Comparison of ENCODE assay signal across 29 cellular contexts in the genomic region with DNA sequence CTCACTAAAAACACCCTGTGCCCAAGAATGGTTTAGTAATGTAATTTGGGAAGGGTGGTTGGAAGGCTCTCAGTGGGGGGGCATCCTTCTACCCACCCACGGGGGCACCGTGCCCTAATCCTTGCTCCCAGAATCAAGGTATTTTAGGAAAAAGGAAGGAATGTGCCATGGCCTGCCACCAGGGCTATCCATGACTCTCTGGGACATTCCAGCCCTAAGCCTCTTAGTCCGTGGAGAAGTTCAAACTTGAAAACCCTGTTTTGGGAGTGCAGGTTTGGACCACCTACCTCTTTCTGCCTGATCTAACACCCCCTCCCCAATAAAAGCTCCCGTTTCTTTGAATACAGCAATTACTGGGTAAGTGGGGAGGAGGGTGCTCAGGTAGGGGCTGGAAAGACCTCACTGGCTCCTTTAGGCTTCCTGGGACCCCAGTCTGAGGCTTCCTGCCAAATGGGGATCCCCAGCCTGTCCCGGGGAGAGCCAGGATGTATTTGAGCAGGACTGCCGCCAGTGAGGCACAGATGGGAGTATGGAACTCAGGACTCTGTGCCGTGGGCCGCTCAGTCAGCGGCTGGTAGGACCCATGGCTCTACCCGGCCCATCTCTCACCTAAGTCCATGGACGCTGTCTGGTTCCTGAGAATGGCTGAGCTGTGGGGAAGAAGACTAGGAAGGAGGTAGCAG. TPM values are rescaled to one million over a fixed set of nuclear protein-coding genes. Genes with fewer than 3 reads are reported as not detected.
A peak's percentile ranks its signal among the peaks of the same experiment; 100 is the strongest.
DNase-seq lines count a peak whose midpoint lies in the region; ATAC-seq and TF ChIP-seq lines count a peak whose summit lies in the region.
"Had no signal": no experiment of that assay in that cellular context is flagged by ENCODE, and none has a peak within 500 bp of the region (broad histone marks: within the 10 kb centered on the region; RNA-seq: fewer than 3 reads in every experiment).

No MANE protein-coding gene starts in this region.

- H3K4me2 ChIP-seq in smooth muscle cell = peak overlapping the region; percentile 93

- DNase-seq in ELF-1 (ENCODE audit: low read depth, low spot score) (peak; percentile 30), colonic mucosa (no peak), memory B cell (ENCODE audit: low spot score in 2 of 2) (no peak), smooth muscle cell (lab: John Stamatoyannopoulos, UW; ENCODE audit: unreplicated experiment) (no peak), NCI-H2107 (lab: John Stamatoyannopoulos, UW) (no peak), T-helper 1 cell (no peak), DMS153 treated with DMSO at 0.1 percent for 48 hours (lab: John Stamatoyannopoulos, UW; ENCODE audit: unreplicated experiment) (no peak)
- DNase-seq: activated CD4-positive, alpha-beta T cell treated with anti-CD3 and anti-CD28 coated beads for 48 hours; activated naive CD4-positive, alpha-beta T cell treated with anti-CD3 and anti-CD28 coated beads, Interleukin-2, amount 50 U/mL, for 16 hours; amniotic stem cell; brain microvascular endothelial cell; CD4-positive, CD25-positive, alpha-beta regulatory T cell; cerebellar nuclear complex; KG1; MG63; NCI-H2081 treated with DMSO at 0.1 percent for 48 hours; NCI-H446; NCI-H82; RPMI8226; sigmoid colon; SJCRH30; stimulated activated CD4-positive, alpha-beta T cell treated with anti-CD3 and anti-CD28 coated beads, Interleukin-4, amount 100 ng/mL, for 1 hour; WERI-Rb-1 had no signal

- peaks cover 38% of the 10 kb centered on the region for H3K27me3 Mint-ChIP-seq in memory B cell

- peaks cover 67% of the 10 kb centered on the region for H3K79me2 ChIP-seq in smooth muscle cell (ENCODE audit: low read depth)

- peaks cover 15% of the 10 kb centered on the region for H3K4me1 ChIP-seq in colonic mucosa
- peaks cover 17% of the 10 kb centered on the region for H3K4me1 ChIP-seq in smooth muscle cell (ENCODE audit: low read depth)
- H3K4me1 ChIP-seq: prostate gland, SJCRH30 had no signal

- H3K4me1 Mint-ChIP-seq in memory B cell = peaks cover 10% of the 10 kb centered on the region

- H3K4me3 ChIP-seq in colonic mucosa (peak overlapping the region; percentile 30), smooth muscle cell (peak overlapping the region; percentile 61)
- H3K4me3 ChIP-seq: MG63, prostate gland, sigmoid colon, SJCRH30, tibial nerve had no signal

- peaks cover 6% of the 10 kb centered on the region for H3F3A ChIP-seq in smooth muscle cell (ENCODE audit: low read depth)

- ATAC-seq in memory B cell (ENCODE audit: low read depth) = no peak
- no peak for ATAC-seq in GM19452 (IDR thresholded peaks at IDR 0.05; ENCODE audit: unreplicated experiment)

- H4K20me1 ChIP-seq in smooth muscle cell (ENCODE audit: low read depth) = peaks cover 11% of the 10 kb centered on the region

- H3K27me3 ChIP-seq in colonic mucosa (peaks cover 84% of the 10 kb centered on the region), smooth muscle cell (ENCODE audit: low read depth) (peaks cover 58% of the 10 kb centered on the region)
- H3K27me3 ChIP-seq: MG63, SJCRH30 had no signal

- H3K9me3 ChIP-seq in colonic mucosa = no peaks in the 10 kb centered on the region
- H3K9me3 ChIP-seq in smooth muscle cell (replicated peaks; ENCODE audit: low read depth) = no peaks in the 10 kb centered on the region
- H3K9me3 ChIP-seq: MG63, prostate gland, sigmoid colon, SJCRH30, tibial nerve had no signal

- no peak overlapping the region for H2AFZ ChIP-seq in smooth muscle cell (ENCODE audit: low read depth)

- no peaks in the 10 kb centered on the region for H3K9me3 Mint-ChIP-seq in memory B cell
- H3K9me3 Mint-ChIP-seq: activated T-helper 2 cell treated with anti-CD3 and anti-CD28 coated beads, Interferon-gamma antibody, Interleukin-2, Interleukin-4, amounts not matched to agents 10 μg/mL and 5 μg/mL and 100 μg/mL, durations not matched to agents 14 hours and 24 hours and 36 hours had no signal

- H3K9ac ChIP-seq in colonic mucosa (ENCODE audit: low read depth in 2 of 2, low read length in 2 of 2) = peak overlapping the region; percentile 52 to 59
- H3K9ac ChIP-seq in smooth muscle cell (ENCODE audit: low read depth) = no peak overlapping the region

- H3K36me3 Mint-ChIP-seq in memory B cell = no peaks in the 10 kb centered on the region
- H3K36me3 Mint-ChIP-seq: CD4-positive, CD25-positive, alpha-beta regulatory T cell had no signal

- H3K27ac ChIP-seq in colonic mucosa (peak overlapping the region; percentile 15), smooth muscle cell (ENCODE audit: low read depth) (peak overlapping the region; percentile 0)
- H3K27ac ChIP-seq: brain microvascular endothelial cell, HL-60, sigmoid colon, SJCRH30, tibial nerve, WERI-Rb-1 had no signal

- intact Hi-C loops in colonic mucosa (cut with DNase I) = no loop called here

- peak overlapping the region; percentile 14 for H3K4me3 Mint-ChIP-seq in memory B cell

- TF ChIP-seq CTCF in colonic mucosa (IDR thresholded peaks at IDR 0.05) (no peak), smooth muscle cell (IDR thresholded peaks at IDR 0.05; ENCODE audit: borderline replicate concordance, insufficient read depth, poor library complexity, severe bottlenecking) (no peak)

- H3K36me3 ChIP-seq in colonic mucosa (no peaks in the 10 kb centered on the region), smooth muscle cell (ENCODE audit: low read depth) (no peaks in the 10 kb centered on the region)
- H3K36me3 ChIP-seq: brain microvascular endothelial cell, prostate gland, sigmoid colon, SJCRH30, tibial nerve, WERI-Rb-1 had no signal

- 50% methylated on average over 11 of the region's 11 CpGs for WGBS in smooth muscle cell (ENCODE audit: low lambda C conversion rate)

- peak overlapping the region; percentile 17 for H3K27ac Mint-ChIP-seq in memory B cell
- H3K27ac Mint-ChIP-seq: activated T-helper 2 cell treated with anti-CD3 and anti-CD28 coated beads, Interferon-gamma antibody, Interleukin-2, Interleukin-4, amounts not matched to agents 10 μg/mL and 5 μg/mL and 100 μg/mL, durations not matched to agents 14 hours and 24 hours and 36 hours; CD4-positive, CD25-positive, alpha-beta regulatory T cell had no signal

RNA-seq across cellular contexts. Expression of a gene that starts 3.6 kb away (rescaled TPM):
- total RNA-seq in colonic mucosa = 1 to 10 TPM; 7.8 to 9.9 TPM
- 122 and 161 TPM in 2 replicates for total RNA-seq in smooth muscle cell
- 418 and 473 TPM in 2 replicates for polyA plus RNA-seq in smooth muscle cell
- total RNA-seq: CD4-positive, CD25-positive, alpha-beta regulatory T cell; glomerular endothelial cell had no signal
- polyA plus RNA-seq: CD4-positive, CD25-positive, alpha-beta regulatory T cell had no signal

Comparison
In these comparisons a context has a peak if more than half of its experiments do, and no peak if none do; other contexts are left out.
1. RNA of a gene that starts 3.6 kb away (total RNA-seq): 122 to 161 TPM in smooth muscle cell; 7.8 to 9.9 TPM in colonic mucosa; every median in the first group is over 10 times any median in the second.